Comparison of ENCODE assay signal across 17 cellular contexts in the genomic region with DNA sequence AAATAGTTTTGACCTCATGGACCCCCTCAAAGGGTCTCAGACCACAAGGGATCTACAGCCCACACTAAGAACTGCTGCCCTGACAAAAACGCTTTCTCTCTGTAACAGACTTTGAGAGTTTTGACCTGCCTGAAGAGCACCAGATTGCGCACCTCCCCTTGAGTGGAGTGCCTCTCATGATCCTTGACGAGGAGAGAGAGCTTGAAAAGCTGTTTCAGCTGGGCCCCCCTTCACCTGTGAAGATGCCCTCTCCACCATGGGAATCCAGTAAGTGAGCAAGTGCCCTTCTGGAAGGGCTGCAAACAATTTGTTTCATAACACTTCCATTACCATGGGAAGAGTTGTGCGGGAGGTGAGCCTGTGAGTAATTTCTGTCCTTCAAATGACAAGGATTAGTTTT. TPM values are rescaled to one million over a fixed set of nuclear protein-coding genes. Genes with fewer than 3 reads are reported as not detected.
DNase-seq lines count a peak whose midpoint lies in the region; ATAC-seq and TF ChIP-seq lines count a peak whose summit lies in the region.
"Had no signal": no experiment of that assay in that cellular context is flagged by ENCODE, and none has a peak within 500 bp of the region (broad histone marks: within the 10 kb centered on the region; RNA-seq: fewer than 3 reads in every experiment).

No MANE protein-coding gene starts in this region.

- no peak overlapping the region for H3K4me3 ChIP-seq in thyroid gland (replicated peaks in 1 of 3)
- H3K4me3 ChIP-seq: A549, GM23248, HAP-1 had no signal

- ATAC-seq in HG03108 (IDR thresholded peaks at IDR 0.05; ENCODE audit: unreplicated experiment) (no peak), GM18873 (IDR thresholded peaks at IDR 0.05; ENCODE audit: low FRiP score, unreplicated experiment) (no peak)
- ATAC-seq: A549 had no signal

- intact Hi-C loops in thyroid gland (cut with DNase I) = no loop called here

- no peaks in the 10 kb centered on the region for H3K27me3 ChIP-seq in thyroid gland

- peaks cover 49 to 79% of the 10 kb centered on the region in 2 donors for H3K4me1 ChIP-seq in thyroid gland

- 33 to 46% methylated on average over 4 of the region's 4 CpGs for WGBS in thyroid gland, 2 donors

- DNase-seq in NCI-H187 (lab: John Stamatoyannopoulos, UW) (peak; percentile 37 to 61), NCI-H187 treated with DMSO at 0.1 percent for 48 hours (lab: John Stamatoyannopoulos, UW) (no peak), NCI-H524 treated with DMSO at 0.1 percent for 48 hours (lab: John Stamatoyannopoulos, UW) (peak; percentile 65), thyroid gland (peak; percentile 88 to 90), NCI-H526 (lab: John Stamatoyannopoulos, UW) (no peak)
- DNase-seq: AML-193; Caco-2; CD4-positive, alpha-beta T cell; GF-D8; GM23248; IMR-90 had no signal

- H3K9me3 ChIP-seq in thyroid gland = no peaks in the 10 kb centered on the region
- H3K9me3 ChIP-seq: A549, Caco-2, HAP-1 had no signal

- no peaks in the 10 kb centered on the region for H3K36me3 ChIP-seq in thyroid gland

- peak overlapping the region; percentile 28 to 78 (median 72) for H3K27ac ChIP-seq in thyroid gland
- H3K27ac ChIP-seq: 22Rv1, A549, C4-2B, GM23248 had no signal

- TF ChIP-seq CTCF in thyroid gland (IDR thresholded peaks at IDR 0.05) = no peak

- TF ChIP-seq POLR2A in thyroid gland (IDR thresholded peaks at IDR 0.05) = peak in 1 of 2 donors; percentile 52

RNA-seq across cellular contexts. Expression of a gene that starts 6.0 kb away (rescaled TPM):
- total RNA-seq in thyroid gland = 100 to 1,000 TPM in 1 of 4 donors, 10 to 100 TPM in 3; 42.6 to 165 (median 79.4) TPM

RNA-seq across cellular contexts. Expression of a gene that starts 8.7 kb away (rescaled TPM):
- 100 to 1,000 TPM in 2 of 4 donors, 10 to 100 TPM in 2; 70.1 to 122 (median 96.3) TPM for total RNA-seq in thyroid gland

RNA-seq across cellular contexts. Expression of a gene that starts 27.8 kb away (rescaled TPM):
- 1 to 10 TPM; 5.8 to 9.0 (median 7.2) TPM for total RNA-seq in thyroid gland

RNA-seq across cellular contexts. Expression of a gene that starts 57.2 kb away (rescaled TPM):
- total RNA-seq in thyroid gland = 1 to 10 TPM in 2 of 4 donors, not detected in 2; 1.1 TPM
- total RNA-seq: CD4-positive, alpha-beta T cell had no signal

Comparison
In these comparisons a context has a peak if more than half of its experiments do, and no peak if none do; other contexts are left out.
1. DNase-seq: peak in NCI-H187 (2 of 2), NCI-H524 treated with DMSO at 0.1 percent for 48 hours (single experiment) and thyroid gland (2 of 2); none in NCI-H187 treated with DMSO at 0.1 percent for 48 hours (single experiment) and NCI-H526 (0 of 2).